14 cellular contexts compared by ENCODE assay signal in the genomic region with DNA sequence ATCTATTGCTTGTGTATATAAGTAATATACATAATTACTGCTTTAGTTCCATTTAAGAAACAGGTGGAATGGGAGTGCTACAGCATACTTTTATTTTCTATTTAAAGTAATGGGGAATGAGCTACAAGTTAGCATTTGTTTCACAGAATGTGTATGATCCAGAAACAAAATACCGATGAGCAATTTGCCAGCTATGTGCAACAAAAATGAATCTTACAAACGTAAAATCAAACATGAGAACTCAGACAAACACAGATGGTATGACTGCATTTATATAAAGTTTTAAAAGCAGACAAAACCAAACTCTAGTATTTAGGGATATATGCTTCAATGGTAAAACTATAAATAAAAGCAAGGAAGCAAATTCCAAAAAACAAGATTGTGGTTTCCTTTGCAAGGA.
"Had no signal": no experiment of that assay in that cellular context is flagged by ENCODE, and none has a peak within 500 bp of the region (broad histone marks: within the 10 kb centered on the region; RNA-seq: fewer than 3 reads in every experiment).

No MANE protein-coding gene starts in this region.

- H3K4me1 ChIP-seq: lower lobe of right lung, pancreas, uterus had no signal

- H3K36me3 ChIP-seq: lower lobe of right lung, pancreas, uterus had no signal

- H3K27ac ChIP-seq: lower lobe of right lung, pancreas, uterus had no signal

- H3K27me3 ChIP-seq: pancreas, uterus had no signal

- DNase-seq: activated CD4-positive, alpha-beta T cell treated with anti-CD3 and anti-CD28 coated beads, Interleukin-2, amount 50 U/mL, for 1 hour; activated CD8-positive, alpha-beta memory T cell treated with anti-CD3 and anti-CD28 coated beads, Interleukin-2, amount 50 U/mL, for 4 hours; activated naive CD4-positive, alpha-beta T cell treated with anti-CD3 and anti-CD28 coated beads for 36 hours; activated T-cell treated with anti-CD3 and anti-CD28 coated beads, Interleukin-2, amount 50 U/mL, for 4 hours; aorta; effector CD8-positive, alpha-beta T cell; foreskin melanocyte; glutamatergic neuron; hypothalamus; lower lobe of right lung; naive thymus-derived CD8-positive, alpha-beta T cell; pancreas; stimulated activated naive B cell treated with anti-CD40 and anti-IgM and Interleukin-4, amounts not matched to agents 10 μg/mL and 1 μg/mL and 100 μg/mL, for 72 hours; uterus had no signal

- H3K9me3 ChIP-seq: lower lobe of right lung, pancreas, uterus had no signal

- H3K4me3 ChIP-seq: lower lobe of right lung, pancreas, uterus had no signal
